ENCODE assay signal across 1 cellular context in genomic region chr6:108260809-108261569, GRCh38.
TF ChIP-seq lines count a peak whose summit lies in the region.

Gene SNX3 (minus strand): TSS chr6:108261040. CDS start chr6:108260921, 119 bp downstream.

TF ChIP-seq in WTC11, 78 proteins besides CTCF, POLR2A, EP300 and RAD21 (continued from another document):
- TF ChIP-seq IRF2 (CRISPR knock-in tag; IDR thresholded peaks at IDR 0.05; ENCODE audit: borderline replicate concordance, low read depth) (no peak), NFYB (CRISPR knock-in tag; conservative IDR thresholded peaks at IDR 0.05; ENCODE audit: low read depth) (no peak), RELA (CRISPR knock-in tag; IDR thresholded peaks at IDR 0.05; ENCODE audit: borderline replicate concordance) (no peak)
- TF ChIP-seq, protein P1, sequence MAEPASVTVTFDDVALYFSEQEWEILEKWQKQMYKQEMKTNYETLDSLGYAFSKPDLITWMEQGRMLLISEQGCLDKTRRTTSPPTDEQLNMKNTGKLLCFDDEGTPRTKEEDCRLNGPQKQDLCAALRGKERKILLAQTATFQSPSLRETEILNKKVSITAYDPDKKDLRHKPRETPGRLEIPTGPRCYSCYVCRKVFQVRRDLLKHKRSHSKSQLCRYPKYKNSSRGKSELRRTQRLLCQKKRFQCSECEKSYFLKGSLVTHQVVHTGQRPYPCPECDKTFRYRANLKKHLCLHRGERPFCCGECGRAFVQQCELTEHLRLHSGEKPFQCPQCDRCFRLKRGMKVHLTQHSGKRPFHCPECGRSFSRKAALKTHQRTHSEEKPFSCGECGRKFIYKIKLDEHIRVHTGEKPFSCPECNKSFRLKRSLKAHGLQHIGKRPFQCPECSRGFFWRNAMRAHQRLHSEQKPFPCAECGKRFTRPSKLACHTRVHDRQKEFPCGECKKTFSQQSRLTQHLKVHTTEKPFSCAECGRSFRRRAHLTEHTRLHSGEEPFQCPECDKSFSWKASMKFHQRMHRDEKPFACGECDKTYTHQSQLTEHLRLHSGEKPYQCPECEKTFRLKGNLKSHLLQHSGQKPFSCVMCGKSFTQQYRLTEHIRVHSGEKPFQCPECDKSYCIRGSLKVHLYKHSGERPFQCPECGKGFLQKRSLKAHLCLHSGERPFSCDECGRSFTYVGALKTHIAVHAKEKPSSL (CRISPR knock-in tag; conservative IDR thresholded peaks at IDR 0.05), result no peak
